ENCODE assay signal across 8 cellular contexts in genomic region chr14:105092124-105092911, GRCh38.
A peak's percentile ranks its signal among the peaks of the same experiment; 100 is the strongest.
DNase-seq lines count a peak whose midpoint lies in the region; TF ChIP-seq lines count a peak whose summit lies in the region.

No MANE protein-coding gene starts in this region.

- peak overlapping the region; percentile 79 for H3K27ac ChIP-seq in WERI-Rb-1

- peak overlapping the region; percentile 57 for H3K4me3 ChIP-seq in WERI-Rb-1 (ENCODE audit: low read depth, low read length)
- peak overlapping the region; percentile 73 to 88 for H3K4me3 ChIP-seq in foreskin fibroblast (ENCODE audit: low read depth in 1 of 2, low read length in 2 of 2)

- no peak for TF ChIP-seq POLR2A in erythroblast (IDR thresholded peaks at IDR 0.05; ENCODE audit: low read length)

- no peaks in the 10 kb centered on the region for H3K36me3 ChIP-seq in WERI-Rb-1

- no peaks in the 10 kb centered on the region for H3K9me3 ChIP-seq in WERI-Rb-1 (ENCODE audit: severe bottlenecking)

- TF ChIP-seq CTCF in WERI-Rb-1 (IDR thresholded peaks at IDR 0.05; ENCODE audit: low read depth, low read length) (no peak), foreskin fibroblast (IDR thresholded peaks at IDR 0.05; ENCODE audit: low read depth, low read length) (no peak)

- H3K27me3 ChIP-seq in WERI-Rb-1 (ENCODE audit: insufficient read depth, low read depth, severe bottlenecking) = no peaks in the 10 kb centered on the region

- DNase-seq in DMS153 (lab: John Stamatoyannopoulos, UW) (peak; percentile 1), DMS153 treated with DMSO at 0.1 percent for 48 hours (lab: John Stamatoyannopoulos, UW; ENCODE audit: unreplicated experiment) (no peak), WERI-Rb-1 (peak; percentile 83), foreskin fibroblast (peak in 1 of 2 donors; percentile 45), retina (peak; percentile 57), erythroblast (lab: John Stamatoyannopoulos, UW) (no peak), MV-4-11 (lab: John Stamatoyannopoulos, UW) (no peak)
- DNase-seq in stimulated activated CD4-positive, alpha-beta T cell treated with anti-CD3 and anti-CD28 coated beads, Interleukin-4, amount 100 ng/mL, for 24 hours = no peak

Comparison
In these comparisons a context has a peak if more than half of its experiments do, and no peak if none do; other contexts are left out.
1. DNase-seq: peak in DMS153 (single experiment), WERI-Rb-1 (single experiment) and retina (single experiment); none in DMS153 treated with DMSO at 0.1 percent for 48 hours (single experiment), stimulated activated CD4-positive, alpha-beta T cell treated with anti-CD3 and anti-CD28 coated beads, Interleukin-4, amount 100 ng/mL, for 24 hours (single experiment), erythroblast (0 of 2) and MV-4-11 (single experiment).